In the genomic region with DNA sequence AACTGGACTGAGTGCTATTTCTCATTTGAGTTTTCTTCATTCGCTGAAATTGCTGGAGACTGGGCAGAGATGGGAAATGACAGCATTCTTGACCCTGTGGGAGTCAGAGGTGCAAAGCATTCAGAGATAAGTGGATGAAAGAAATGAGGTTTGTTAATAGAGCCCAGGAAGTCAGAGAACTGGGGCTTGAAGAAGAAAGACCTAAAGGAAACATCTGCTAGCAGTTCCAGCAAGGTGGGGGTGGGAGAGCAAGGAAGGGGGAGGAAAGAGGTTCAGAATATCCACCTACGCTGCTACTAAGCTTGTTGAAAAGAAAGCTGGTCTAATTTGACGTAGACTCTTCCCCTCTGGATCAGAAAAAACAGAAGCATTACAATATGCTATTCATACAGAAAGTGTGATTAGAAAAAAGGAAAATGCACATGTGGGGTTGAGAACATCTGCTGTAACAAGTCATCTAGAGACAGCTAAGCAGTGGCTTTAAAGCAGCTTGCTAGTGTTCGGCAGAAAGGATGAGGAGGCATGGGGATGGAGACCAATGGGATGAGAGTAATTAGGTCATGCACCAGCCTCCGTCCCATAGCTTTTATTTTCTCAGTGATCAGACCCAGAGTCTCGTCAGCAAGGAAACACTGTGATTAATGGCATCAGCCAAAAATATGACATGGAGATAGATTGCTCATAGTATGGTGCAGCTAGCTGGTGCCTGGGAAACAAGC, we compare ENCODE assay signal across 7 cellular contexts.
A peak's percentile ranks its signal among the peaks of the same experiment; 100 is the strongest.
DNase-seq lines count a peak whose midpoint lies in the region; ATAC-seq and TF ChIP-seq lines count a peak whose summit lies in the region.

No MANE protein-coding gene starts in this region.

- no peaks in the 10 kb centered on the region for H3K9me3 Mint-ChIP-seq in memory B cell

- no peaks in the 10 kb centered on the region for H3K27me3 Mint-ChIP-seq in memory B cell

- ATAC-seq in HG02973 (IDR thresholded peaks at IDR 0.05; ENCODE audit: unreplicated experiment) (peak; percentile 69), memory B cell (ENCODE audit: low read depth) (peak; percentile 11)

- peak overlapping the region; percentile 49 for H3K4me3 Mint-ChIP-seq in memory B cell

- peak overlapping the region; percentile 78 for H3K27ac Mint-ChIP-seq in memory B cell

- peaks cover 4% of the 10 kb centered on the region for H3K36me3 Mint-ChIP-seq in memory B cell

- DNase-seq in activated CD8-positive, alpha-beta memory T cell treated with anti-CD3 and anti-CD28 coated beads, Interleukin-2, amount 50 U/mL, for 24 hours (ENCODE audit: extremely low read depth): peak; percentile 23
- DNase-seq in memory B cell (ENCODE audit: low spot score in 2 of 2): no peak
- no peak for DNase-seq in DMS53 (lab: John Stamatoyannopoulos, UW)
- DNase-seq in HCEC 1CT: no peak
- no peak for DNase-seq in DMS153 (lab: John Stamatoyannopoulos, UW)

- peak; percentile 36 for TF ChIP-seq POLR2A in GM19193 (IDR thresholded peaks at IDR 0.05; ENCODE audit: extremely low read depth, insufficient read depth, insufficient read length)

- peaks cover 26% of the 10 kb centered on the region for H3K4me1 Mint-ChIP-seq in memory B cell
